In the genomic region with DNA sequence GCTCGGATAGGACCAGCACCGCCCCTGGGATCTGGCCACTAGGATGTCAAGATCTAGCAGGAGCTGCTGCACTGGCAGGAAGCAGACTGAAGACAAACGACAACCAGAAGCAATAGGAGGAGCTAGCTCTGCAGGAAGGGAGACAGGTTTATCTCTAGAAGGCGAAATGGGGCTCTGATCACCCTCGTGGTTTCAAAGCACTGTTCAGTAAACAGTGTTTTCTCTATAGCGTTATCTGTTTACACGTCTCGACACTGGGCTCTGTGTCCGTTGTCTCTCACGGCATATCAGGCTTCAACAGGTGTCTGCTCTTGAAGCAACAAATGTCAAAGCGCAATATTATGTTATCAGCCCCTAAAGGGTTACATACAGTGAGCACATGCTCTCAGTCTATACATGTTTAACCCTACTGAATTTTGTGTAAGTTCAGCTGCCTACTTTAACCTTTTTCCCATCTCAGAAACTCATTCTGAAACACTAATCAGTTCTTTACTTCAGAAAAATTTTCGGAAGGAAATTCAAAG, we compare ENCODE assay signal across 14 cellular contexts.
"Had no signal": no experiment of that assay in that cellular context is flagged by ENCODE, and none has a peak within 500 bp of the region (broad histone marks: within the 10 kb centered on the region; RNA-seq: fewer than 3 reads in every experiment).

No MANE protein-coding gene starts in this region.

- H3K27me3 ChIP-seq: colonic mucosa, heart right ventricle had no signal

- DNase-seq: activated CD4-positive, alpha-beta T cell treated with anti-CD3 and anti-CD28 coated beads, Interleukin-2, amount 10 ng/mL, durations not matched to agents 24 days and 14 days; activated naive CD4-positive, alpha-beta T cell treated with anti-CD3 and anti-CD28 coated beads for 36 hours; activated T-cell treated with anti-CD3 and anti-CD28 coated beads for 4 hours; colonic mucosa; effector CD4-positive, alpha-beta T cell; heart right ventricle; kidney glomerular epithelial cell; midbrain; stimulated activated CD4-positive, alpha-beta T cell treated with anti-CD3 and anti-CD28 coated beads, Interleukin-15, amount 100 ng/mL, for 24 hours; stimulated activated CD4-positive, alpha-beta T cell treated with anti-CD3 and anti-CD28 coated beads, Interleukin-4, amount 100 ng/mL, for 24 hours had no signal

- H3K27me3 Mint-ChIP-seq: activated CD4-positive, alpha-beta T cell treated with anti-CD3 and anti-CD28 coated beads, Interleukin-2, amount 10 ng/mL, durations not matched to agents 24 days and 14 days; activated T-helper 17 cell treated with anti-CD3 and anti-CD28 coated beads, Interleukin-2, amount 50 U/mL, for 72 hours had no signal

- H3K4me1 Mint-ChIP-seq: activated CD4-positive, alpha-beta T cell treated with anti-CD3 and anti-CD28 coated beads, Interleukin-2, amount 10 ng/mL, durations not matched to agents 24 days and 14 days had no signal

- H3K27ac ChIP-seq: colonic mucosa, heart right ventricle, parathyroid adenoma, VCaP had no signal

- H3K9me3 ChIP-seq: colonic mucosa, heart right ventricle had no signal

- H3K4me3 Mint-ChIP-seq: activated CD4-positive, alpha-beta T cell treated with anti-CD3 and anti-CD28 coated beads, Interleukin-2, amount 10 ng/mL, durations not matched to agents 24 days and 14 days; activated naive CD4-positive, alpha-beta T cell treated with anti-CD3 and anti-CD28 coated beads for 36 hours; activated T-helper 17 cell treated with anti-CD3 and anti-CD28 coated beads, Interleukin-2, amount 50 U/mL, for 72 hours; T-helper 2 cell treated with Interferon-gamma antibody and Interleukin-4, amounts not matched to agents 5 μg/mL and 100 μg/mL, for 36 hours had no signal

- ATAC-seq: activated T-helper 17 cell treated with anti-CD3 and anti-CD28 coated beads, Interleukin-2, amount 50 U/mL, for 72 hours; heart right ventricle had no signal

- H2AFZ ChIP-seq: parathyroid adenoma had no signal

- H3K9ac ChIP-seq: parathyroid adenoma had no signal

- H3K27ac Mint-ChIP-seq: activated CD4-positive, alpha-beta T cell treated with anti-CD3 and anti-CD28 coated beads, Interleukin-2, amount 10 ng/mL, durations not matched to agents 24 days and 14 days; activated naive CD4-positive, alpha-beta T cell treated with anti-CD3 and anti-CD28 coated beads for 36 hours; activated T-helper 17 cell treated with anti-CD3 and anti-CD28 coated beads, Interleukin-2, amount 50 U/mL, for 72 hours; T-helper 2 cell treated with Interferon-gamma antibody and Interleukin-4, amounts not matched to agents 5 μg/mL and 100 μg/mL, for 36 hours had no signal

- H3K79me2 ChIP-seq: parathyroid adenoma had no signal

- H3K36me3 ChIP-seq: colonic mucosa had no signal

- H3K4me1 ChIP-seq: colonic mucosa, heart right ventricle, parathyroid adenoma had no signal

- H3K9me3 Mint-ChIP-seq: activated CD4-positive, alpha-beta T cell treated with anti-CD3 and anti-CD28 coated beads, Interleukin-2, amount 10 ng/mL, durations not matched to agents 24 days and 14 days; activated naive CD4-positive, alpha-beta T cell treated with anti-CD3 and anti-CD28 coated beads for 36 hours; activated T-helper 17 cell treated with anti-CD3 and anti-CD28 coated beads, Interleukin-2, amount 50 U/mL, for 72 hours; T-helper 2 cell treated with Interferon-gamma antibody and Interleukin-4, amounts not matched to agents 5 μg/mL and 100 μg/mL, for 36 hours had no signal

- H3K4me3 ChIP-seq: colonic mucosa, heart right ventricle had no signal
